24 cellular contexts compared by ENCODE assay signal in genomic region chr1:53319296-53320101, GRCh38. TPM values are rescaled to one million over a fixed set of nuclear protein-coding genes. Genes with fewer than 3 reads are reported as not detected.
DNase-seq lines count a peak whose midpoint lies in the region; ATAC-seq, FAIRE-seq and TF ChIP-seq lines count a peak whose summit lies in the region.
"Had no signal": no experiment of that assay in that cellular context is flagged by ENCODE, and none has a peak within 500 bp of the region (broad histone marks: within the 10 kb centered on the region; RNA-seq: fewer than 3 reads in every experiment).

No MANE protein-coding gene starts in this region.

- peaks cover 11% of the 10 kb centered on the region for H3K27me3 Mint-ChIP-seq in neural progenitor cell (ENCODE audit: insufficient read depth, low read depth)
- H3K27me3 Mint-ChIP-seq: activated CD4-positive, alpha-beta T cell treated with anti-CD3 and anti-CD28 coated beads for 36 hours; activated naive CD8-positive, alpha-beta T cell treated with anti-CD3 and anti-CD28 coated beads, Interleukin-2, amount 10 ng/mL, durations not matched to agents 7 days and 5 days; activated T-helper 17 cell treated with anti-CD3 and anti-CD28 coated beads, Interleukin-2, amount 50 U/mL, for 72 hours had no signal

- H3K9me3 ChIP-seq in WERI-Rb-1 (ENCODE audit: severe bottlenecking) (no peaks in the 10 kb centered on the region), neural progenitor cell (ENCODE audit: low read depth) (no peaks in the 10 kb centered on the region)
- H3K9me3 ChIP-seq: upper lobe of right lung had no signal

- H3K4me2 ChIP-seq in neural progenitor cell, result no peak overlapping the region
- H3K4me2 ChIP-seq: KMS-11, smooth muscle cell had no signal

- H3K27me3 ChIP-seq in WERI-Rb-1 (ENCODE audit: insufficient read depth, low read depth, severe bottlenecking) (no peaks in the 10 kb centered on the region), neural progenitor cell (no peaks in the 10 kb centered on the region)
- H3K27me3 ChIP-seq: upper lobe of right lung had no signal

- no peak for FAIRE-seq in H54 (lab: Jason Lieb, UNC)
- FAIRE-seq: GM18507 had no signal

- no peaks in the 10 kb centered on the region for H3K9me3 Mint-ChIP-seq in neural progenitor cell
- H3K9me3 Mint-ChIP-seq: activated naive CD8-positive, alpha-beta T cell treated with anti-CD3 and anti-CD28 coated beads, Interleukin-2, amount 10 ng/mL, durations not matched to agents 7 days and 5 days; activated T-helper 17 cell treated with anti-CD3 and anti-CD28 coated beads, Interleukin-2, amount 50 U/mL, for 72 hours; mesothelial cell of epicardium; neural crest cell had no signal

- peaks cover 71% of the 10 kb centered on the region for H4K20me1 ChIP-seq in neural progenitor cell (ENCODE audit: low read depth)

- H3K4me3 ChIP-seq in WERI-Rb-1 (ENCODE audit: low read depth, low read length) (no peak overlapping the region), neural progenitor cell (no peak overlapping the region)
- H3K4me3 ChIP-seq: smooth muscle cell, upper lobe of right lung had no signal

- DNase-seq in NCI-H1105 treated with DMSO at 0.1 percent for 48 hours (lab: John Stamatoyannopoulos, UW), result peak; percentile 5
- DNase-seq in NCI-H1105 (lab: John Stamatoyannopoulos, UW), result no peak
- peak; percentile 93 for DNase-seq in NCI-H1694 treated with DMSO at 0.1 percent for 48 hours (lab: John Stamatoyannopoulos, UW)
- peak; percentile 94 for DNase-seq in WERI-Rb-1
- no peak for DNase-seq in neural progenitor cell (ENCODE audit: low spot score)
- DNase-seq in H54 (ENCODE audit: insufficient read length, low spot score), result no peak
- no peak for DNase-seq in stimulated activated CD4-positive, alpha-beta T cell treated with anti-CD3 and anti-CD28 coated beads, Interleukin-4, amount 100 ng/mL, for 4 hours
- DNase-seq: activated CD4-positive, alpha-beta T cell treated with anti-CD3 and anti-CD28 coated beads for 36 hours; activated naive CD8-positive, alpha-beta T cell treated with anti-CD3 and anti-CD28 coated beads, Interleukin-2, amount 10 ng/mL, durations not matched to agents 7 days and 5 days; effector memory CD4-positive, alpha-beta T cell; HCEC 1CT; kidney glomerular epithelial cell; MV-4-11; NCI-H345; stimulated activated CD4-positive, alpha-beta T cell treated with anti-CD3 and anti-CD28 coated beads, Interleukin-4, amount 100 ng/mL, for 24 hours; upper lobe of right lung had no signal

- H3K36me3 ChIP-seq in WERI-Rb-1 (peaks cover 87% of the 10 kb centered on the region), neural progenitor cell (no peaks in the 10 kb centered on the region)
- H3K36me3 ChIP-seq: upper lobe of right lung had no signal

- H3F3A ChIP-seq in neural progenitor cell (ENCODE audit: low read depth), result peaks cover 3% of the 10 kb centered on the region

- no peak overlapping the region for H3K9ac ChIP-seq in neural progenitor cell
- H3K9ac ChIP-seq: KMS-11 had no signal

- H3K79me2 ChIP-seq in neural progenitor cell (ENCODE audit: low read depth), result peaks cover 77% of the 10 kb centered on the region

- H3K4me1 ChIP-seq in neural progenitor cell, result peaks cover 25% of the 10 kb centered on the region

- no peak overlapping the region for H2AFZ ChIP-seq in neural progenitor cell (replicated peaks)

- TF ChIP-seq POLR2A in H54 (IDR thresholded peaks at IDR 0.05; ENCODE audit: low read depth, low read length), result no peak

- peaks cover 3% of the 10 kb centered on the region for H3K36me3 Mint-ChIP-seq in neural progenitor cell

- peak overlapping the region; percentile 60 for H3K27ac Mint-ChIP-seq in neural progenitor cell
- H3K27ac Mint-ChIP-seq: activated CD4-positive, alpha-beta T cell treated with anti-CD3 and anti-CD28 coated beads for 36 hours; activated naive CD8-positive, alpha-beta T cell treated with anti-CD3 and anti-CD28 coated beads, Interleukin-2, amount 10 ng/mL, durations not matched to agents 7 days and 5 days; activated T-helper 17 cell treated with anti-CD3 and anti-CD28 coated beads, Interleukin-2, amount 50 U/mL, for 72 hours; mesothelial cell of epicardium had no signal

- no peak for ATAC-seq in SK-N-SH treated with all-trans-retinoic acid at 6 μM for 48 hours
- ATAC-seq: activated CD4-positive, alpha-beta T cell treated with anti-CD3 and anti-CD28 coated beads for 36 hours; activated T-helper 17 cell treated with anti-CD3 and anti-CD28 coated beads, Interleukin-2, amount 50 U/mL, for 72 hours; upper lobe of right lung had no signal

- TF ChIP-seq CTCF in WERI-Rb-1 (IDR thresholded peaks at IDR 0.05; ENCODE audit: low read depth, low read length), result no peak
- no peak for TF ChIP-seq CTCF in neural progenitor cell (IDR thresholded peaks at IDR 0.05)

- peaks cover 37% of the 10 kb centered on the region for H3K4me1 Mint-ChIP-seq in neural progenitor cell

- H3K4me3 Mint-ChIP-seq in neural progenitor cell, result no peak overlapping the region
- H3K4me3 Mint-ChIP-seq: activated CD4-positive, alpha-beta T cell treated with anti-CD3 and anti-CD28 coated beads for 36 hours; activated naive CD8-positive, alpha-beta T cell treated with anti-CD3 and anti-CD28 coated beads, Interleukin-2, amount 10 ng/mL, durations not matched to agents 7 days and 5 days; activated T-helper 17 cell treated with anti-CD3 and anti-CD28 coated beads, Interleukin-2, amount 50 U/mL, for 72 hours; mesothelial cell of epicardium; neural crest cell had no signal

- H3K27ac ChIP-seq in WERI-Rb-1, result peak overlapping the region; percentile 83
- H3K27ac ChIP-seq in neural progenitor cell, result no peak overlapping the region
- H3K27ac ChIP-seq: 22Rv1, KMS-11, upper lobe of right lung had no signal

TF ChIP-seq in SK-N-SH treated with all-trans-retinoic acid at 6 μM for 48 hours, 23 proteins besides CTCF, POLR2A, EP300 and RAD21:
- TF ChIP-seq CSRNP3 (CRISPR knock-in tag; IDR thresholded peaks at IDR 0.05) (no peak), TCF4 (CRISPR knock-in tag; IDR thresholded peaks at IDR 0.05; ENCODE audit: borderline replicate concordance) (no peak), ESRRG (CRISPR knock-in tag; IDR thresholded peaks at IDR 0.05) (no peak), GLIS3 (CRISPR knock-in tag; IDR thresholded peaks at IDR 0.05) (no peak), OSR1 (CRISPR knock-in tag; IDR thresholded peaks at IDR 0.05) (no peak), ARNTL (CRISPR knock-in tag; IDR thresholded peaks at IDR 0.05; ENCODE audit: borderline replicate concordance, low read depth) (no peak), CREB5 (CRISPR knock-in tag; IDR thresholded peaks at IDR 0.05; ENCODE audit: low read depth) (no peak), ZNF8 (CRISPR knock-in tag; IDR thresholded peaks at IDR 0.05) (no peak)

RNA-seq across cellular contexts. Expression of gene LRP8, which starts 8.4 kb away (rescaled TPM):
- total RNA-seq in neural progenitor cell (ENCODE audit: low replicate concordance), result 15.6 and 25.7 TPM in 2 replicates

Comparison
In these comparisons a context has a peak if more than half of its experiments do, and no peak if none do; other contexts are left out.
1. DNase-seq: peak in NCI-H1105 treated with DMSO at 0.1 percent for 48 hours (single experiment), NCI-H1694 treated with DMSO at 0.1 percent for 48 hours (single experiment) and WERI-Rb-1 (single experiment); none in NCI-H1105 (single experiment), neural progenitor cell (single experiment), H54 (single experiment) and stimulated activated CD4-positive, alpha-beta T cell treated with anti-CD3 and anti-CD28 coated beads, Interleukin-4, amount 100 ng/mL, for 4 hours (0 of 2).